Comparison of ENCODE assay signal across 12 cellular contexts in genomic region chr6:109878291-109878690, GRCh38.
A peak's percentile ranks its signal among the peaks of the same experiment; 100 is the strongest.
DNase-seq lines count a peak whose midpoint lies in the region; ATAC-seq and TF ChIP-seq lines count a peak whose summit lies in the region.
"Had no signal": no experiment of that assay in that cellular context is flagged by ENCODE, and none has a peak within 500 bp of the region (broad histone marks: within the 10 kb centered on the region; RNA-seq: fewer than 3 reads in every experiment).

No MANE protein-coding gene starts in this region.

- H3K4me2 ChIP-seq in neuronal stem cell (ENCODE audit: insufficient read depth, low read length, poor library complexity, severe bottlenecking), result no peak overlapping the region

- H3K27ac Mint-ChIP-seq in mesothelial cell of epicardium (peak overlapping the region; percentile 76), type B pancreatic cell (peak overlapping the region; percentile 90)

- H2AFZ ChIP-seq in neuronal stem cell (ENCODE audit: low read length), result no peak overlapping the region

- H3K79me1 ChIP-seq in neuronal stem cell (ENCODE audit: low read depth, low read length), result no peaks in the 10 kb centered on the region

- DNase-seq in OCI-M1 (lab: John Stamatoyannopoulos, UW) (peak; percentile 31), epithelial cell of prostate (ENCODE audit: low read depth, low spot score) (no peak), mesothelial cell of epicardium (ENCODE audit: low spot score in 2 of 2, unreplicated experiment in 2 of 2) (no peak), type B pancreatic cell (ENCODE audit: extremely low spot score, unreplicated experiment) (no peak), neuronal stem cell (ENCODE audit: low spot score) (no peak), A172 (ENCODE audit: low spot score) (no peak)
- DNase-seq: COR-L47, H7, NCI-H187 treated with DMSO at 0.1 percent for 48 hours had no signal

- no peaks in the 10 kb centered on the region for H3K4me1 ChIP-seq in neuronal stem cell (ENCODE audit: control insufficient read depth in 2 of 2, insufficient read depth in 1 of 2, low read depth in 1 of 2, low read length in 2 of 2)
- H3K4me1 ChIP-seq: SJSA1 had no signal

- no peak for ATAC-seq in GM21381 (IDR thresholded peaks at IDR 0.05; ENCODE audit: unreplicated experiment)
- ATAC-seq: PC-3 had no signal

- no peak overlapping the region for H3K9ac ChIP-seq in neuronal stem cell (ENCODE audit: low read depth, low read length, poor library complexity)

- H2BK12ac ChIP-seq in neuronal stem cell (ENCODE audit: low read length), result no peak overlapping the region

- H3K9me3 Mint-ChIP-seq in mesothelial cell of epicardium (peaks cover 15% of the 10 kb centered on the region), type B pancreatic cell (peaks cover 13% of the 10 kb centered on the region)

- no peak overlapping the region for H2BK120ac ChIP-seq in neuronal stem cell (ENCODE audit: low read depth, low read length)

- no peak overlapping the region for H4K91ac ChIP-seq in neuronal stem cell (ENCODE audit: low read depth, low read length, poor library complexity)

- no peak overlapping the region for H3K18ac ChIP-seq in neuronal stem cell (ENCODE audit: low read length)

- no CpG with 5 or more reads among the region's 3 CpGs for WGBS in neuronal stem cell (ENCODE audit: extremely low coverage in 2 of 2, insufficient read length in 2 of 2, insufficient replicate concordance in 1 of 2), 2 donors

- peaks cover 0 to 5% (median 0%) of the 10 kb centered on the region in 3 experiments for H3K27me3 ChIP-seq in neuronal stem cell (ENCODE audit: control insufficient read depth in 3 of 3, insufficient read depth in 3 of 3, low read depth in 1 of 3, low read length in 3 of 3)
- H3K27me3 ChIP-seq: SJSA1 had no signal

- no peak overlapping the region for H2BK15ac ChIP-seq in neuronal stem cell (ENCODE audit: low read length)

- no peak overlapping the region for H4K8ac ChIP-seq in neuronal stem cell (ENCODE audit: low read depth, low read length)

- H3K27me3 Mint-ChIP-seq in mesothelial cell of epicardium (ENCODE audit: low read depth), result no peaks in the 10 kb centered on the region
- no peaks in the 10 kb centered on the region for H3K27me3 Mint-ChIP-seq in type B pancreatic cell

- H3K36me3 Mint-ChIP-seq in mesothelial cell of epicardium (peaks cover 4% of the 10 kb centered on the region), type B pancreatic cell (no peaks in the 10 kb centered on the region)

- H2AK5ac ChIP-seq in neuronal stem cell (ENCODE audit: low read depth, low read length), result no peak overlapping the region

- peaks cover 0 to 5% of the 10 kb centered on the region in 2 donors for H3K9me3 ChIP-seq in neuronal stem cell (replicated peaks in 1 of 2; ENCODE audit: control insufficient read depth in 2 of 2, insufficient read depth in 1 of 2, low read depth in 1 of 2, low read length in 2 of 2)

- no peak overlapping the region for H3K14ac ChIP-seq in neuronal stem cell (ENCODE audit: low read length)

- H3K4ac ChIP-seq in neuronal stem cell (ENCODE audit: low read length), result no peak overlapping the region

- H3K23ac ChIP-seq in neuronal stem cell (ENCODE audit: low read depth, low read length, poor library complexity), result no peak overlapping the region

- no peak for TF ChIP-seq CTCF in mesothelial cell of epicardium (IDR thresholded peaks at IDR 0.05; ENCODE audit: unreplicated experiment)
- no peak for TF ChIP-seq CTCF in type B pancreatic cell (conservative IDR thresholded peaks at IDR 0.05)

- H3K4me3 ChIP-seq in neuronal stem cell (ENCODE audit: low read length in 2 of 2), result no peak overlapping the region
- H3K4me3 ChIP-seq: SJSA1 had no signal

- H3K4me3 Mint-ChIP-seq in mesothelial cell of epicardium, result no peak overlapping the region
- H3K4me3 Mint-ChIP-seq in type B pancreatic cell, result peak overlapping the region; percentile 42

- H3K27ac ChIP-seq in epithelial cell of prostate, result peak overlapping the region; percentile 58
- no peak overlapping the region for H3K27ac ChIP-seq in neuronal stem cell (replicated peaks; ENCODE audit: low read length)
- H3K27ac ChIP-seq: SJSA1 had no signal

- H3K36me3 ChIP-seq in neuronal stem cell (replicated peaks in 1 of 2; ENCODE audit: control insufficient read depth in 2 of 2, insufficient read depth in 2 of 2, low read length in 2 of 2), result no peaks in the 10 kb centered on the region
- H3K36me3 ChIP-seq: SJSA1 had no signal

- H3K4me1 Mint-ChIP-seq in mesothelial cell of epicardium (peaks cover 39% of the 10 kb centered on the region), type B pancreatic cell (ENCODE audit: unreplicated experiment) (peaks cover 19% of the 10 kb centered on the region)

- no peak overlapping the region for H2BK5ac ChIP-seq in neuronal stem cell (ENCODE audit: low read length)
